Comparison of ENCODE assay signal across 23 cellular contexts in the genomic region with DNA sequence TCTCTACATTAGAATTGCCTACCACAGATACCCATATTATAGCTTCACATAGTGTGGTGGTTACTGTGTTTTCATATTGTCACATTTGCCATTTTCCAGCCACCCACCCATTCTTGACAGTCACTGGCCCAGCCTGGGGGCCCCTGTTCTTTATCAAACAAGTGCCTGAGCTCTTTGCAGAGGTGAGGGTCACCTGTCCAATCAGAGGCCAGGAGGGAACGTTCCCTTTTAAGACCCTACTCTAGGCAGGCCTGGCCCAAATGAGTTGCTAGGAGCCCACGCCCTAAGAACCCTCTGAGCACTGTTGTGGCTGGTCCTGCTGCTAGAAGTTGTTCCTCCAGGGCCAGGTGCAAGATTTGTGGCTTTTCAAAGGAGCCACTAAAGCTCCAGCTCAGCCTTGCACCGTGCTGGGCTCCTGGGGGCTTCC. TPM values are rescaled to one million over a fixed set of nuclear protein-coding genes. Genes with fewer than 3 reads are reported as not detected.
DNase-seq lines count a peak whose midpoint lies in the region; ATAC-seq and TF ChIP-seq lines count a peak whose summit lies in the region.
"Had no signal": no experiment of that assay in that cellular context is flagged by ENCODE, and none has a peak within 500 bp of the region (broad histone marks: within the 10 kb centered on the region; RNA-seq: fewer than 3 reads in every experiment).

No MANE protein-coding gene starts in this region.

- intact Hi-C loops in breast epithelium (cut with DNase I; ENCODE audit: low total_unique reads): no loop called here

- DNase-seq in stimulated activated CD4-positive, alpha-beta T cell treated with anti-CD3 and anti-CD28 coated beads, Interleukin-1b, Interleukin-23, amount 100 ng/mL, for 48 hours: peak; percentile 33
- DNase-seq in stimulated activated CD4-positive, alpha-beta T cell treated with anti-CD3 and anti-CD28 coated beads, Interleukin-4, amount 100 ng/mL, for 1 hour: no peak
- DNase-seq in T-helper 2 cell treated with Interferon-gamma antibody and Interleukin-4, amounts not matched to agents 5 μg/mL and 100 μg/mL, for 36 hours (ENCODE audit: low spot score): peak; percentile 49
- DNase-seq in effector memory CD8-positive, alpha-beta T cell: no peak
- DNase-seq in breast epithelium (ENCODE audit: low spot score in 2 of 2): no peak
- DNase-seq in hepatocyte (ENCODE audit: low spot score): no peak
- DNase-seq: effector CD4-positive, alpha-beta T cell; esophagus squamous epithelium; Karpas-422; left lung; midbrain; NCI-H1048; NCI-H2081 treated with DMSO at 0.1 percent for 48 hours; NCI-H524; SW 1271 had no signal

- H3K27ac ChIP-seq in thymus (ENCODE audit: low read depth) (peak overlapping the region; percentile 53), breast epithelium (no peak overlapping the region), hepatocyte (no peak overlapping the region)
- H3K27ac ChIP-seq: esophagus squamous epithelium, left lung, neutrophil, right atrium auricular region had no signal

- WGBS in thymus: 13% methylated on average over 3 of the region's 3 CpGs
- WGBS in hepatocyte (ENCODE audit: low lambda C conversion rate, missing lambda C conversion rate): 51% methylated on average over 3 of the region's 3 CpGs

- H3K9me3 ChIP-seq in thymus (ENCODE audit: control insufficient read depth) (no peaks in the 10 kb centered on the region), breast epithelium (peaks cover 0 to 4% of the 10 kb centered on the region in 2 donors), hepatocyte (ENCODE audit: low read depth) (no peaks in the 10 kb centered on the region)
- H3K9me3 ChIP-seq: esophagus squamous epithelium, left lung, neutrophil had no signal

- H3K27ac Mint-ChIP-seq in T-helper 2 cell treated with Interferon-gamma antibody and Interleukin-4, amounts not matched to agents 5 μg/mL and 100 μg/mL, for 36 hours: peak overlapping the region; percentile 42
- peak overlapping the region; percentile 65 to 90 for H3K27ac Mint-ChIP-seq in effector memory CD8-positive, alpha-beta T cell

- peak overlapping the region; percentile 11 for H3K4me3 Mint-ChIP-seq in T-helper 2 cell treated with Interferon-gamma antibody and Interleukin-4, amounts not matched to agents 5 μg/mL and 100 μg/mL, for 36 hours
- H3K4me3 Mint-ChIP-seq in effector memory CD8-positive, alpha-beta T cell: peak overlapping the region in 1 of 2 donors; percentile 55

- no peaks in the 10 kb centered on the region for H3K36me3 Mint-ChIP-seq in T-helper 2 cell treated with Interferon-gamma antibody and Interleukin-4, amounts not matched to agents 5 μg/mL and 100 μg/mL, for 36 hours (ENCODE audit: low read depth)
- no peaks in the 10 kb centered on the region for H3K36me3 Mint-ChIP-seq in effector memory CD8-positive, alpha-beta T cell (ENCODE audit: insufficient read depth)

- H3K9me2 ChIP-seq in hepatocyte (replicated peaks; ENCODE audit: insufficient read depth): no peaks in the 10 kb centered on the region

- no peak overlapping the region for H3K4me2 ChIP-seq in hepatocyte

- no peak for TF ChIP-seq POLR2A in breast epithelium (IDR thresholded peaks at IDR 0.05)

- no peaks in the 10 kb centered on the region for H4K20me1 ChIP-seq in hepatocyte (ENCODE audit: insufficient read depth, poor library complexity, severe bottlenecking)

- H3K79me2 ChIP-seq in hepatocyte: no peaks in the 10 kb centered on the region

- no peak overlapping the region for H3K4me3 ChIP-seq in thymus (ENCODE audit: low read length)
- no peak overlapping the region for H3K4me3 ChIP-seq in breast epithelium
- no peak overlapping the region for H3K4me3 ChIP-seq in hepatocyte
- H3K4me3 ChIP-seq: esophagus squamous epithelium, left lung, right atrium auricular region had no signal

- no peaks in the 10 kb centered on the region for H3K36me3 ChIP-seq in thymus (ENCODE audit: control insufficient read depth, insufficient read depth)
- H3K36me3 ChIP-seq in breast epithelium: no peaks in the 10 kb centered on the region
- H3K36me3 ChIP-seq in hepatocyte (replicated peaks; ENCODE audit: insufficient read depth, low read depth): no peaks in the 10 kb centered on the region
- H3K36me3 ChIP-seq: esophagus squamous epithelium, left lung, neutrophil, right atrium auricular region had no signal

- H3K9me3 Mint-ChIP-seq in T-helper 2 cell treated with Interferon-gamma antibody and Interleukin-4, amounts not matched to agents 5 μg/mL and 100 μg/mL, for 36 hours: no peaks in the 10 kb centered on the region
- H3K9me3 Mint-ChIP-seq in effector memory CD8-positive, alpha-beta T cell: no peaks in the 10 kb centered on the region

- H3K4me1 ChIP-seq in thymus (ENCODE audit: control insufficient read depth, insufficient read depth, low read length): peaks cover 29% of the 10 kb centered on the region
- no peaks in the 10 kb centered on the region for H3K4me1 ChIP-seq in breast epithelium
- no peaks in the 10 kb centered on the region for H3K4me1 ChIP-seq in hepatocyte (ENCODE audit: insufficient read depth)
- H3K4me1 ChIP-seq: esophagus squamous epithelium, left lung, right atrium auricular region had no signal

- H2AFZ ChIP-seq in hepatocyte: no peak overlapping the region

- TF ChIP-seq CTCF in breast epithelium (IDR thresholded peaks at IDR 0.05) (no peak), hepatocyte (IDR thresholded peaks at IDR 0.05; ENCODE audit: poor library complexity) (no peak)

- peak; percentile 40 for ATAC-seq in effector memory CD8-positive, alpha-beta T cell (replicated peaks)
- ATAC-seq in GM21528 (IDR thresholded peaks at IDR 0.05; ENCODE audit: low FRiP score, unreplicated experiment): no peak

- H3K4me1 Mint-ChIP-seq in T-helper 2 cell treated with Interferon-gamma antibody and Interleukin-4, amounts not matched to agents 5 μg/mL and 100 μg/mL, for 36 hours (ENCODE audit: low read depth): peaks cover 18% of the 10 kb centered on the region
- H3K4me1 Mint-ChIP-seq in effector memory CD8-positive, alpha-beta T cell (ENCODE audit: low read depth in 2 of 2): peaks cover 14 to 28% of the 10 kb centered on the region in 2 donors

- H3K27me3 ChIP-seq in thymus (ENCODE audit: control insufficient read depth, insufficient read depth) (no peaks in the 10 kb centered on the region), breast epithelium (peaks cover 0 to 10% of the 10 kb centered on the region in 2 donors), hepatocyte (no peaks in the 10 kb centered on the region)
- H3K27me3 ChIP-seq: esophagus squamous epithelium, left lung, neutrophil, right atrium auricular region had no signal

- peaks cover 2% of the 10 kb centered on the region for H3K27me3 Mint-ChIP-seq in T-helper 2 cell treated with Interferon-gamma antibody and Interleukin-4, amounts not matched to agents 5 μg/mL and 100 μg/mL, for 36 hours (ENCODE audit: low read depth)
- no peaks in the 10 kb centered on the region for H3K27me3 Mint-ChIP-seq in effector memory CD8-positive, alpha-beta T cell

RNA-seq across cellular contexts. Expression of gene IL37, which starts 5.2 kb away (rescaled TPM):
- 0.43 TPM for polyA plus RNA-seq in thymus
- total RNA-seq in breast epithelium: not detected
- not detected in 2 replicates for total RNA-seq in hepatocyte
- not detected in 2 replicates for polyA plus RNA-seq in hepatocyte
- total RNA-seq: Daoy, glomerular endothelial cell, HT-29, right atrium auricular region, temporal lobe had no signal

Comparison
In these comparisons a context has a peak if more than half of its experiments do, and no peak if none do; other contexts are left out.
1. DNase-seq: peak in stimulated activated CD4-positive, alpha-beta T cell treated with anti-CD3 and anti-CD28 coated beads, Interleukin-1b, Interleukin-23, amount 100 ng/mL, for 48 hours (single experiment) and T-helper 2 cell treated with Interferon-gamma antibody and Interleukin-4, amounts not matched to agents 5 μg/mL and 100 μg/mL, for 36 hours (single experiment); none in stimulated activated CD4-positive, alpha-beta T cell treated with anti-CD3 and anti-CD28 coated beads, Interleukin-4, amount 100 ng/mL, for 1 hour (single experiment), effector memory CD8-positive, alpha-beta T cell (0 of 3), breast epithelium (0 of 2) and hepatocyte (single experiment).